In genomic region chr7:100538654-100539435, GRCh38 we compare ENCODE assay signal across 8 cellular contexts. TPM values are rescaled to one million over a fixed set of nuclear protein-coding genes. Genes with fewer than 3 reads are reported as not detected.
A peak's percentile ranks its signal among the peaks of the same experiment; 100 is the strongest.
DNase-seq lines count a peak whose midpoint lies in the region; ATAC-seq and TF ChIP-seq lines count a peak whose summit lies in the region.

Gene AGFG2, plus strand, starts transcription at chr7:100539203. Its CDS starts 144 bp downstream, at chr7:100539347.

- peak; percentile 100 for DNase-seq in AG08396 (ENCODE audit: low spot score)
- peak; percentile 99 for DNase-seq in NCI-H345 treated with DMSO at 0.1 percent for 48 hours (lab: John Stamatoyannopoulos, UW; ENCODE audit: unreplicated experiment)
- DNase-seq in activated CD4-positive, CD25-positive, alpha-beta regulatory T cell (lab: John Stamatoyannopoulos, UW), result peak; percentile 98 to 100 (median 100)
- DNase-seq in central memory CD4-positive, alpha-beta T cell, result peak; percentile 100
- peak; percentile 100 for DNase-seq in inferior parietal cortex (ENCODE audit: extremely low spot score)
- DNase-seq in spleen, result peak; percentile 100

- WGBS in spleen, 5 donors, result 0% methylated on average over 59 to 60 of the region's 60 CpGs

- TF ChIP-seq POLR2A in spleen (IDR thresholded peaks at IDR 0.05), result peak in 1 of 3 donors; percentile 73

- ATAC-seq in GM19023 (IDR thresholded peaks at IDR 0.05; ENCODE audit: unreplicated experiment) (peak; percentile 95), HG03280 (IDR thresholded peaks at IDR 0.05; ENCODE audit: unreplicated experiment) (peak; percentile 96)

- H3K9me3 ChIP-seq in spleen, result no peaks in the 10 kb centered on the region

- TF ChIP-seq CTCF in spleen (IDR thresholded peaks at IDR 0.05 in 8 of 11, conservative IDR thresholded peaks at IDR 0.05 in 3 of 11), result peak in 3 of 11 experiments; percentile 28 to 49 (median 37)

- intact Hi-C loops in spleen (cut with DNase I; ENCODE audit: low total_unique reads), result no loop called here

- peak within 1 kb of the TSS; percentile 89 to 98 (median 96) for H3K4me3 ChIP-seq in spleen

- H3K36me3 ChIP-seq in spleen, result no peaks in the 10 kb centered on the region

- H3K27me3 ChIP-seq in spleen (replicated peaks in 1 of 7), result no peaks in the 10 kb centered on the region

- H3K4me1 ChIP-seq in spleen, result peaks cover 21 to 58% (median 48%) of the 10 kb centered on the region in 6 donors

- H3K27ac ChIP-seq in spleen, result peak within 1 kb of the TSS; percentile 54 to 89 (median 80)

RNA-seq across cellular contexts. Expression of gene AGFG2, which starts in this region (rescaled TPM):
- total RNA-seq in spleen, result 100 to 1,000 TPM in 1 of 7 donors, 10 to 100 TPM in 6; 28.2 to 110 (median 52.3) TPM
- polyA plus RNA-seq in spleen, result 10 to 100 TPM; 14.2 to 57.1 (median 17.4) TPM

Comparison
In these comparisons a context has a peak if more than half of its experiments do, and no peak if none do; other contexts are left out.
1. Peak in every context shown above with its lines: DNase-seq, ATAC-seq, H3K4me3 ChIP-seq and H3K27ac ChIP-seq.